In genomic region chr5:126845470-126846076, GRCh38 we compare ENCODE assay signal across 7 cellular contexts.
DNase-seq lines count a peak whose midpoint lies in the region; ATAC-seq and TF ChIP-seq lines count a peak whose summit lies in the region.
"Not testable (repeated sequence)": the region's sequence is repeated elsewhere in the genome, so short reads cannot be mapped to it uniquely, and the experiment has no call there.

No MANE protein-coding gene starts in this region.

- H3K27ac ChIP-seq in Karpas-422 (ENCODE audit: low read length), result peak overlapping the region; percentile 50
- peak overlapping the region; percentile 41 for H3K27ac ChIP-seq in VCaP
- not testable (repeated sequence) for H3K27ac ChIP-seq in right cardiac atrium (ENCODE audit: low read length); prostate gland

- WGBS in right cardiac atrium, result 29% methylated on average over 14 of the region's 14 CpGs
- WGBS in prostate gland, result 31% methylated on average over 14 of the region's 14 CpGs

- peak; percentile 77 for DNase-seq in Karpas-422
- DNase-seq in activated naive CD4-positive, alpha-beta T cell treated with anti-CD3 and anti-CD28 coated beads, Interleukin-2, amount 50 U/mL, for 72 hours (ENCODE audit: low spot score in 2 of 2), result not testable (repeated sequence)
- peak in 2 of 3 donors; percentile 51 to 80 for DNase-seq in right cardiac atrium
- peak; percentile 48 for DNase-seq in prostate gland (ENCODE audit: low spot score)

- H3K4me3 ChIP-seq in Karpas-422 (ENCODE audit: low read length); right cardiac atrium (ENCODE audit: low read length); prostate gland: not testable (repeated sequence)

- not testable (repeated sequence) for H3K9me3 ChIP-seq in Karpas-422 (ENCODE audit: low read length); right cardiac atrium (ENCODE audit: control insufficient read depth, low read length); prostate gland

- H3K27ac Mint-ChIP-seq in activated naive CD4-positive, alpha-beta T cell treated with anti-CD3 and anti-CD28 coated beads, Interleukin-2, amount 50 U/mL, for 72 hours, result peak overlapping the region; percentile 65 to 82

- not testable (repeated sequence) for H4K20me1 ChIP-seq in Karpas-422 (ENCODE audit: insufficient read depth, low read depth, low read length)

- not testable (repeated sequence) for H3K4me1 ChIP-seq in Karpas-422 (ENCODE audit: low read length); right cardiac atrium (ENCODE audit: control insufficient read depth, insufficient read depth, low read length); prostate gland (replicated peaks)

- not testable (repeated sequence) for H2AFZ ChIP-seq in Karpas-422 (ENCODE audit: low read length)

- peak overlapping the region; percentile 20 for H3K4me2 ChIP-seq in Karpas-422 (ENCODE audit: low read depth, low read length, poor library complexity, severe bottlenecking)

- H3K9me3 Mint-ChIP-seq in activated naive CD4-positive, alpha-beta T cell treated with anti-CD3 and anti-CD28 coated beads, Interleukin-2, amount 50 U/mL, for 72 hours, result not testable (repeated sequence)

- TF ChIP-seq POLR2A in prostate gland (IDR thresholded peaks at IDR 0.05), result not testable (repeated sequence)

- H3K27me3 ChIP-seq in Karpas-422 (ENCODE audit: low read length); right cardiac atrium (ENCODE audit: control insufficient read depth, insufficient read depth); prostate gland (replicated peaks; ENCODE audit: insufficient read depth): not testable (repeated sequence)

- not testable (repeated sequence) for H3K9me2 ChIP-seq in Karpas-422 (replicated peaks; ENCODE audit: insufficient read depth, low read length)

- not testable (repeated sequence) for H3K79me2 ChIP-seq in Karpas-422 (ENCODE audit: low read length)

- not testable (repeated sequence) for H3K36me3 ChIP-seq in Karpas-422 (ENCODE audit: insufficient read depth, low read length); prostate gland

- TF ChIP-seq CTCF in VCaP (conservative IDR thresholded peaks at IDR 0.05); prostate gland (IDR thresholded peaks at IDR 0.05): not testable (repeated sequence)

- not testable (repeated sequence) for H3K36me3 Mint-ChIP-seq in activated naive CD4-positive, alpha-beta T cell treated with anti-CD3 and anti-CD28 coated beads, Interleukin-2, amount 50 U/mL, for 72 hours

- intact Hi-C loops in right cardiac atrium (cut with DNase I), result loop anchor here in 3 of 4 donors (5.0 to 10.0 kb wide), 3 partner anchors 187 to 199 kb away; partner anchors contain the start of gene MARCHF3 (in 1 of the 3)
- intact Hi-C loops in prostate gland (cut with DNase I), result not testable (repeated sequence)

- H3K9ac ChIP-seq in Karpas-422 (ENCODE audit: low read length), result peak overlapping the region; percentile 9; the same call in 1 of the 2 replicates

- peak; percentile 80 for ATAC-seq in GM18858 (IDR thresholded peaks at IDR 0.05; ENCODE audit: unreplicated experiment)
- ATAC-seq in HG02588 (IDR thresholded peaks at IDR 0.05; ENCODE audit: unreplicated experiment), result peak; percentile 90
- peak; percentile 47 to 51 for ATAC-seq in activated naive CD4-positive, alpha-beta T cell treated with anti-CD3 and anti-CD28 coated beads, Interleukin-2, amount 50 U/mL, for 72 hours
- ATAC-seq in right cardiac atrium, result peak; percentile 53 to 65
